Comparison of ENCODE assay signal across 10 cellular contexts in the genomic region with DNA sequence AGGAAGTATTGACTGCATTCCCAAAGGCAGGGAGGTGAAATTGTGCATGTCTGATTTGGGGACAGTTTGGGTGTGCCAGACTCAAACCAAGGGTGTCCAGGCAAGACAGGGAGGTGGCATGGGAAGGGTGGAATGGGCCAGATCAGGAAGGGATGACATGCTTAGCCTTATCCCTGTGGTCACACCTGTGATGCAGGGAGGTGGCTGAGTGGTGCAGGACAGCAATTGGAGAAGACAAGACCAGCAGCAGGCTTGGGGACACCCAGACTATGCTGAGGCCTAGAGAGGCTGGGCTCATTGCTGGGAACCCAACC. TPM values are rescaled to one million over a fixed set of nuclear protein-coding genes. Genes with fewer than 3 reads are reported as not detected.
A peak's percentile ranks its signal among the peaks of the same experiment; 100 is the strongest.
DNase-seq lines count a peak whose midpoint lies in the region; ATAC-seq, FAIRE-seq and TF ChIP-seq lines count a peak whose summit lies in the region.
"Had no signal": no experiment of that assay in that cellular context is flagged by ENCODE, and none has a peak within 500 bp of the region (broad histone marks: within the 10 kb centered on the region; RNA-seq: fewer than 3 reads in every experiment).

No MANE protein-coding gene starts in this region.

- peaks cover 8 to 21% of the 10 kb centered on the region in 2 donors for H3K27me3 Mint-ChIP-seq in CD4-positive, alpha-beta memory T cell

- H3K4me1 ChIP-seq in CD4-positive, alpha-beta memory T cell (ENCODE audit: insufficient read depth, low read length), result peaks cover 37% of the 10 kb centered on the region
- H3K4me1 ChIP-seq in pancreas, result peaks cover 0 to 5% (median 4%) of the 10 kb centered on the region in 3 donors

- H3K4me3 Mint-ChIP-seq in CD4-positive, alpha-beta memory T cell, result peak overlapping the region in 5 of 8 donors; percentile 9 to 76 (median 45)
- H3K4me3 Mint-ChIP-seq: activated CD4-positive, alpha-beta T cell treated with anti-CD3 and anti-CD28 coated beads, Interleukin-2, amount 10 ng/mL, durations not matched to agents 24 days and 14 days had no signal

- intact Hi-C loops in CD4-positive, alpha-beta memory T cell (cut with micrococcal nuclease), result no loop called here
- intact Hi-C loops in dorsolateral prefrontal cortex (cut with DNase I), result no loop called here
- intact Hi-C loops in pancreas (cut with DNase I), result no loop called here

- POLR2A ChIA-PET in CD4-positive, alpha-beta memory T cell (lab: Charles Lee; ENCODE audit: partially characterized antibody), result no interaction called here

- no peak for DNase-seq in CD4-positive, alpha-beta memory T cell
- DNase-seq in dorsolateral prefrontal cortex (no peak), pancreas (no peak), iPS-NIHi7 (ENCODE audit: extremely low spot score) (no peak), OCI-M1 (lab: John Stamatoyannopoulos, UW) (no peak)
- no peak for DNase-seq in stimulated activated CD8-positive, alpha-beta memory T cell treated with anti-CD3 and anti-CD28 coated beads, Interleukin-4, amount 100 ng/mL, for 48 hours
- DNase-seq: activated CD4-positive, alpha-beta T cell treated with anti-CD3 and anti-CD28 coated beads, Interleukin-2, amount 10 ng/mL, durations not matched to agents 24 days and 14 days had no signal

- H3K36me3 Mint-ChIP-seq in CD4-positive, alpha-beta memory T cell, result no peaks in the 10 kb centered on the region

- H3K27ac Mint-ChIP-seq in CD4-positive, alpha-beta memory T cell, result peak overlapping the region in 5 of 7 donors; percentile 2 to 65 (median 20)
- H3K27ac Mint-ChIP-seq: activated CD4-positive, alpha-beta T cell treated with anti-CD3 and anti-CD28 coated beads, Interleukin-2, amount 10 ng/mL, durations not matched to agents 24 days and 14 days had no signal

- H3K27me3 ChIP-seq in CD4-positive, alpha-beta memory T cell (ENCODE audit: insufficient read depth, low read length), result peaks cover 15% of the 10 kb centered on the region
- H3K27me3 ChIP-seq in dorsolateral prefrontal cortex, result peaks cover 0 to 3% (median 0%) of the 10 kb centered on the region in 45 donors
- H3K27me3 ChIP-seq in pancreas, result no peaks in the 10 kb centered on the region

- no peak overlapping the region for H3K27ac ChIP-seq in CD4-positive, alpha-beta memory T cell (ENCODE audit: low read depth, low read length)
- H3K27ac ChIP-seq in KOPT-K1 (ENCODE audit: low read depth, low read length, poor library complexity, severe bottlenecking) (peak overlapping the region; percentile 83), dorsolateral prefrontal cortex (peak overlapping the region in 48 of 59 donors; percentile 3 to 91 (median 74)), pancreas (peak overlapping the region in 3 of 4 donors; percentile 60 to 75 (median 75))

- FAIRE-seq in pancreas (lab: Jason Lieb, UNC), result no peak

- CTCF ChIA-PET in CD4-positive, alpha-beta memory T cell (lab: Charles Lee; ENCODE audit: partially characterized antibody), result no interaction called here

- no peak for TF ChIP-seq CTCF in dorsolateral prefrontal cortex (IDR thresholded peaks at IDR 0.05 in 54 of 56, conservative IDR thresholded peaks at IDR 0.05 in 2 of 56; ENCODE audit: low read depth in 1 of 56, partially characterized antibody in 56 of 56)
- TF ChIP-seq CTCF in pancreas (IDR thresholded peaks at IDR 0.05), result no peak

- no peaks in the 10 kb centered on the region for H3K9me3 ChIP-seq in CD4-positive, alpha-beta memory T cell (ENCODE audit: control insufficient read depth in 1 of 2, low read length in 2 of 2)
- H3K9me3 ChIP-seq in KOPT-K1 (ENCODE audit: insufficient read depth, low read length, poor library complexity, severe bottlenecking) (no peaks in the 10 kb centered on the region), pancreas (no peaks in the 10 kb centered on the region)

- peaks cover 8 to 51% (median 19%) of the 10 kb centered on the region in 4 donors for H3K4me1 Mint-ChIP-seq in CD4-positive, alpha-beta memory T cell
- H3K4me1 Mint-ChIP-seq: activated CD4-positive, alpha-beta T cell treated with anti-CD3 and anti-CD28 coated beads, Interleukin-2, amount 10 ng/mL, durations not matched to agents 24 days and 14 days had no signal

- no peak overlapping the region for H3K4me3 ChIP-seq in CD4-positive, alpha-beta memory T cell (ENCODE audit: low read length in 2 of 2)
- H3K4me3 ChIP-seq in dorsolateral prefrontal cortex (peak overlapping the region in 3 of 59 donors; percentile 60 to 66 (median 65)), pancreas (no peak overlapping the region)
- H3K4me3 ChIP-seq: K562 had no signal

- H3K36me3 ChIP-seq in CD4-positive, alpha-beta memory T cell (ENCODE audit: insufficient read depth, low read length), result no peaks in the 10 kb centered on the region
- H3K36me3 ChIP-seq in KOPT-K1 (ENCODE audit: insufficient read depth, low read length), result peaks cover 8% of the 10 kb centered on the region; the same call in 1 of the 2 replicates
- no peaks in the 10 kb centered on the region for H3K36me3 ChIP-seq in pancreas

- H3K9me3 Mint-ChIP-seq in CD4-positive, alpha-beta memory T cell, result no peaks in the 10 kb centered on the region
- H3K9me3 Mint-ChIP-seq: activated CD4-positive, alpha-beta T cell treated with anti-CD3 and anti-CD28 coated beads, Interleukin-2, amount 10 ng/mL, durations not matched to agents 24 days and 14 days had no signal

- no peak for ATAC-seq in pancreas
- no peak for ATAC-seq in GM19455 (IDR thresholded peaks at IDR 0.05; ENCODE audit: unreplicated experiment)
- ATAC-seq: K562 had no signal

RNA-seq across cellular contexts. Expression of gene FOXO6, which starts 4.0 kb away (rescaled TPM):
- not detected for total RNA-seq in CD4-positive, alpha-beta memory T cell
- not detected for polyA plus RNA-seq in CD4-positive, alpha-beta memory T cell
- total RNA-seq in dorsolateral prefrontal cortex (1 to 10 TPM; 1.7 to 8.3 (median 3.8) TPM), pancreas (1 to 10 TPM in 4 of 6 donors, under 1 TPM in 2; 0.79 to 2.0 (median 1.2) TPM)
- polyA plus RNA-seq in pancreas, result 1 to 10 TPM; 1.1 to 1.8 TPM
- total RNA-seq: activated CD4-positive, alpha-beta T cell treated with anti-CD3 and anti-CD28 coated beads, Interleukin-2, amount 10 ng/mL, durations not matched to agents 24 days and 14 days had no signal
